ENCODE assay signal across 12 cellular contexts in genomic region chr19:38411898-38412297, GRCh38. TPM values are rescaled to one million over a fixed set of nuclear protein-coding genes. Genes with fewer than 3 reads are reported as not detected.
A peak's percentile ranks its signal among the peaks of the same experiment; 100 is the strongest.
DNase-seq lines count a peak whose midpoint lies in the region; ATAC-seq, FAIRE-seq and TF ChIP-seq lines count a peak whose summit lies in the region.
"Not testable (repeated sequence)": the region's sequence is repeated elsewhere in the genome, so short reads cannot be mapped to it uniquely, and the experiment has no call there.
"Had no signal": no experiment of that assay in that cellular context is flagged by ENCODE, and none has a peak within 500 bp of the region (broad histone marks: within the 10 kb centered on the region; RNA-seq: fewer than 3 reads in every experiment).

No MANE protein-coding gene starts in this region.

- not testable (repeated sequence) for H3K36me3 ChIP-seq in HCT116 (ENCODE audit: control insufficient read depth in 1 of 2, insufficient read depth in 2 of 2, low read length in 2 of 2)
- H3K36me3 ChIP-seq in neutrophil, result peaks cover 100% of the 10 kb centered on the region

- H3K4me3 ChIP-seq in A549; HCT116 (replicated peaks in 1 of 2; ENCODE audit: low read depth in 1 of 2, low read length in 2 of 2); neutrophil (ENCODE audit: low read depth in 1 of 2, low read length in 1 of 2): not testable (repeated sequence)

- TF ChIP-seq POLR2A in A549 (IDR thresholded peaks at IDR 0.05; ENCODE audit: low read length); HCT116 (IDR thresholded peaks at IDR 0.05; ENCODE audit: borderline replicate concordance, extremely low read depth, insufficient read depth, insufficient read length): not testable (repeated sequence)

- H3K9me2 ChIP-seq in HCT116 (ENCODE audit: insufficient read depth), result not testable (repeated sequence)

- peaks cover 29% of the 10 kb centered on the region for H3K4me1 Mint-ChIP-seq in dendritic cell treated with granulocyte-macrophage colony-stimulating factor and Interleukin-4, amounts not matched to agents 40 ng/mL and 50 ng/mL, for 4 days (ENCODE audit: low read depth)
- peaks cover 21% of the 10 kb centered on the region for H3K4me1 Mint-ChIP-seq in nephron progenitor cell

- H3K79me2 ChIP-seq in HCT116 (ENCODE audit: insufficient read depth, low read length), result not testable (repeated sequence)

- POLR2A ChIA-PET in A549 (lab: Yijun Ruan, JAX) (interaction anchor here (0.9 to 1.2 kb wide), 2 partner anchors 9 to 207 kb away, joined by 3 read pairs; partner anchors contain the start of genes EIF3K and FAM98C), HCT116 (lab: Charles Lee) (interaction anchor here (1.0 kb wide), 1 partner anchor 9 kb away, joined by 4 read pairs; the partner anchor contains the start of gene FAM98C)

- not testable (repeated sequence) for BruUV-seq in HCT116 (replicated peaks; lab: Mats Ljungman, UMichigan)

- H3K27me3 Mint-ChIP-seq in dendritic cell treated with granulocyte-macrophage colony-stimulating factor and Interleukin-4, amounts not matched to agents 40 ng/mL and 50 ng/mL, for 4 days; nephron progenitor cell (ENCODE audit: low read depth, poor library complexity): not testable (repeated sequence)

- WGBS in A549 (ENCODE audit: missing lambda C conversion rate), result 77% methylated on average over 5 of the region's 5 CpGs

- not testable (repeated sequence) for H3K9me3 ChIP-seq in A549; HCT116 (ENCODE audit: control insufficient read depth in 1 of 2, insufficient read depth in 1 of 2, low read depth in 1 of 2, low read length in 2 of 2); neutrophil

- H3K27me3 ChIP-seq in HCT116 (ENCODE audit: insufficient read depth, low read length); neutrophil: not testable (repeated sequence)

- not testable (repeated sequence) for H2AFZ ChIP-seq in HCT116 (ENCODE audit: low read depth, low read length, poor library complexity, severe bottlenecking)

- peak overlapping the region; percentile 3 for H3K27ac Mint-ChIP-seq in dendritic cell treated with granulocyte-macrophage colony-stimulating factor and Interleukin-4, amounts not matched to agents 40 ng/mL and 50 ng/mL, for 4 days
- peak overlapping the region; percentile 81 for H3K27ac Mint-ChIP-seq in nephron progenitor cell

- peak; percentile 68 for FAIRE-seq in A549 (lab: Jason Lieb, UNC)

- RAD21 ChIA-PET in HCT116 (lab: Charles Lee; ENCODE audit: low non-redundant PET in 1 of 2, low total read pairs in 2 of 2, uncharacterized antibody in 2 of 2, unreplicated experiment in 2 of 2), result not testable (repeated sequence)

- intact Hi-C loops in HCT116 (cut with micrococcal nuclease); dendritic cell treated with granulocyte-macrophage colony-stimulating factor and Interleukin-4, amounts not matched to agents 40 ng/mL and 50 ng/mL, for 4 days (cut with micrococcal nuclease): not testable (repeated sequence)

- ATAC-seq in A549, HCT116: not testable (repeated sequence)

- not testable (repeated sequence) for H3K27ac ChIP-seq in A549; HCT116 (ENCODE audit: low read depth, low read length)
- peak overlapping the region; percentile 27 for H3K27ac ChIP-seq in neutrophil

- TF ChIP-seq EP300 in A549 (IDR thresholded peaks at IDR 0.05), result not testable (repeated sequence)

- H3K4me2 ChIP-seq in A549, result not testable (repeated sequence)
- H3K4me2 ChIP-seq in HCT116 (ENCODE audit: low read length), result peak overlapping the region; percentile 42; the same call in 1 of the 2 replicates

- H3K9me3 Mint-ChIP-seq in dendritic cell treated with granulocyte-macrophage colony-stimulating factor and Interleukin-4, amounts not matched to agents 40 ng/mL and 50 ng/mL, for 4 days; nephron progenitor cell: not testable (repeated sequence)

- H3K9ac ChIP-seq in HCT116 (ENCODE audit: low read length), result not testable (repeated sequence)

- H4K20me1 ChIP-seq in HCT116 (ENCODE audit: insufficient read depth), result not testable (repeated sequence)

- CTCF ChIA-PET in A549 (lab: Yijun Ruan, JAX) (interaction anchor here (0.6 to 8.0 kb wide), 9 partner anchors 8 to 626 kb away, joined by 3 to 153 read pairs (median 3); partner anchors contain the start of genes FAM98C, MRPS12 and SARS2), HCT116 (lab: Charles Lee) (interaction anchor here (1.0 to 2.2 kb wide), 2 partner anchors 8 to 9 kb away, joined by 3 to 7 read pairs; partner anchors contain the start of gene FAM98C)

- not testable (repeated sequence) for H3K4me3 Mint-ChIP-seq in dendritic cell treated with granulocyte-macrophage colony-stimulating factor and Interleukin-4, amounts not matched to agents 40 ng/mL and 50 ng/mL, for 4 days; nephron progenitor cell

- TF ChIP-seq RAD21 in A549 (conservative IDR thresholded peaks at IDR 0.05 in 1 of 2, IDR thresholded peaks at IDR 0.05 in 1 of 2); HCT116 (IDR thresholded peaks at IDR 0.05; ENCODE audit: low read depth): not testable (repeated sequence)

- DNase-seq in A549 (ENCODE audit: low read depth in 1 of 2, low spot score in 1 of 2); HCT116 (ENCODE audit: low read depth, low spot score); nephron progenitor cell: not testable (repeated sequence)

- peaks cover 86% of the 10 kb centered on the region for H3K36me3 Mint-ChIP-seq in dendritic cell treated with granulocyte-macrophage colony-stimulating factor and Interleukin-4, amounts not matched to agents 40 ng/mL and 50 ng/mL, for 4 days (ENCODE audit: low read depth)
- H3K36me3 Mint-ChIP-seq in nephron progenitor cell (ENCODE audit: low read depth), result not testable (repeated sequence)

- not testable (repeated sequence) for H3K4me1 ChIP-seq in A549
- H3K4me1 ChIP-seq in HCT116 (ENCODE audit: control insufficient read depth in 1 of 2, insufficient read depth in 2 of 2, low read length in 2 of 2) (peaks cover 2 to 12% of the 10 kb centered on the region in 2 experiments; a peak in 3 of 4 replicates), neutrophil (ENCODE audit: control insufficient read depth in 1 of 2, insufficient read depth in 1 of 2, low read depth in 1 of 2, low read length in 1 of 2) (peaks cover 14 to 17% of the 10 kb centered on the region in 2 experiments)

- TF ChIP-seq CTCF in A549 (IDR thresholded peaks at IDR 0.05); HCT116 (IDR thresholded peaks at IDR 0.05 in 2 of 3, conservative IDR thresholded peaks at IDR 0.05 in 1 of 3; ENCODE audit: borderline replicate concordance in 1 of 3, insufficient read depth in 1 of 3, low read depth in 2 of 3, low read length in 2 of 3); nephron progenitor cell (IDR thresholded peaks at IDR 0.05); neutrophil (IDR thresholded peaks at IDR 0.05): not testable (repeated sequence)

RNA-seq across cellular contexts. Expression of gene FAM98C, which starts 9.0 kb away (rescaled TPM):
- polyA plus RNA-seq in A549 (2011; rRNA removed) (12.8 and 13.8 TPM in 2 replicates), A549 (2017; fragmentation: RNase III; extraction: RNeasy Plus Mini Kit Qiagen cat#74134 plus additional on column Dnase treatment) (19.5 to 20.4 TPM (median 20.1 TPM) in 3 replicates)
- 36.5 and 42.2 TPM in 2 replicates for polyA plus RNA-seq in A549 (2012; cell fraction: cytosol; rRNA removed)
- 70.9 and 89.2 TPM in 2 replicates for polyA plus RNA-seq in A549 (2012; cell fraction: nucleus; rRNA removed)
- polyA minus RNA-seq in A549 (2011; rRNA and poly(A)+ RNA removed), result 7.9 and 13.8 TPM in 2 replicates
- 33.8 TPM for total RNA-seq in HCT116 (2021; ENCODE audit: unreplicated experiment)
- polyA plus RNA-seq in HCT116 (2012), result 38.7 and 44.5 TPM in 2 replicates

RNA-seq across cellular contexts. Expression of gene RASGRP4, which starts 14.1 kb away (rescaled TPM):
- polyA plus RNA-seq in A549 (2011; rRNA removed), result 0.13 and 0.22 TPM in 2 replicates
- polyA plus RNA-seq in A549 (2012; cell fraction: cytosol; rRNA removed), result 0.13 and 0.18 TPM in 2 replicates
- polyA plus RNA-seq in A549 (2012; cell fraction: nucleus; rRNA removed), result 0.04 and 0.10 TPM in 2 replicates
- 0.09 to 0.30 TPM (median 0.18 TPM) in 3 replicates for polyA plus RNA-seq in A549 (2017; fragmentation: RNase III; extraction: RNeasy Plus Mini Kit Qiagen cat#74134 plus additional on column Dnase treatment)
- polyA minus RNA-seq in A549 (2011; rRNA and poly(A)+ RNA removed), result 0.12 TPM in 1 of 2 replicates, not detected in the other
- not detected for total RNA-seq in HCT116 (2021; ENCODE audit: unreplicated experiment)
- 0.05 and 0.09 TPM in 2 replicates for polyA plus RNA-seq in HCT116 (2012)
- total RNA-seq: A172; A673; Caco-2; Calu3; CD8-positive, alpha-beta T cell had no signal
- polyA plus RNA-seq: AG04450 had no signal

RNA-seq across cellular contexts. Expression of gene RYR1, which starts 21.6 kb away (rescaled TPM):
- polyA plus RNA-seq in A549 (2011; rRNA removed) (0.87 and 1.4 TPM in 2 replicates), A549 (2017; fragmentation: RNase III; extraction: RNeasy Plus Mini Kit Qiagen cat#74134 plus additional on column Dnase treatment) (3.1 to 4.5 TPM (median 3.7 TPM) in 3 replicates)
- polyA plus RNA-seq in A549 (2012; cell fraction: cytosol; rRNA removed), result 1.2 and 1.7 TPM in 2 replicates
- 0.38 and 1.1 TPM in 2 replicates for polyA plus RNA-seq in A549 (2012; cell fraction: nucleus; rRNA removed)
- polyA minus RNA-seq in A549 (2011; rRNA and poly(A)+ RNA removed), result 1.2 and 1.5 TPM in 2 replicates
- 4.1 TPM for total RNA-seq in HCT116 (2021; ENCODE audit: unreplicated experiment)
- polyA plus RNA-seq in HCT116 (2012), result 3.7 and 4.2 TPM in 2 replicates
- total RNA-seq: A172 had no signal
- polyA plus RNA-seq: AG04450 had no signal

RNA-seq across cellular contexts. Expression of gene SPRED3, which starts 23.4 kb away (rescaled TPM):
- polyA plus RNA-seq in A549 (2011; rRNA removed), result 3.0 and 3.5 TPM in 2 replicates
- polyA plus RNA-seq in A549 (2012; cell fraction: cytosol; rRNA removed), result 2.3 and 2.6 TPM in 2 replicates
- polyA plus RNA-seq in A549 (2012; cell fraction: nucleus; rRNA removed), result 11.1 and 12.9 TPM in 2 replicates
- polyA plus RNA-seq in A549 (2017; fragmentation: RNase III; extraction: RNeasy Plus Mini Kit Qiagen cat#74134 plus additional on column Dnase treatment), result 2.6 to 3.6 TPM (median 2.8 TPM) in 3 replicates
- polyA minus RNA-seq in A549 (2011; rRNA and poly(A)+ RNA removed), result 4.0 and 8.1 TPM in 2 replicates
- 3.4 TPM for total RNA-seq in HCT116 (2021; ENCODE audit: unreplicated experiment)
- 1.7 and 2.3 TPM in 2 replicates for polyA plus RNA-seq in HCT116 (2012)
- polyA plus RNA-seq: CD14-positive monocyte had no signal

RNA-seq across cellular contexts. Expression of gene GGN, which starts 24.1 kb away (rescaled TPM):
- not detected in 2 replicates for polyA plus RNA-seq in A549 (2011; rRNA removed)
- polyA plus RNA-seq in A549 (2012; cell fraction: cytosol; rRNA removed), result 0.08 and 0.22 TPM in 2 replicates
- polyA plus RNA-seq in A549 (2012; cell fraction: nucleus; rRNA removed), result 0.11 and 0.23 TPM in 2 replicates
- polyA plus RNA-seq in A549 (2017; fragmentation: RNase III; extraction: RNeasy Plus Mini Kit Qiagen cat#74134 plus additional on column Dnase treatment), result 0.33 to 0.66 TPM (median 0.46 TPM) in 3 replicates
- polyA minus RNA-seq in A549 (2011; rRNA and poly(A)+ RNA removed), result not detected in 2 replicates
- 0.47 TPM for total RNA-seq in HCT116 (2021; ENCODE audit: unreplicated experiment)
- 0.52 and 1.2 TPM in 2 replicates for polyA plus RNA-seq in HCT116 (2012)
